Comparison of ENCODE assay signal across 34 cellular contexts in genomic region chr1:214793708-214794107, GRCh38.
"Had no signal": no experiment of that assay in that cellular context is flagged by ENCODE, and none has a peak within 500 bp of the region (broad histone marks: within the 10 kb centered on the region; RNA-seq: fewer than 3 reads in every experiment).

No MANE protein-coding gene starts in this region.

- H3K27me3 ChIP-seq: ascending aorta, cardiac muscle cell, Peyer's patch had no signal

- H3K4me3 ChIP-seq: ascending aorta, cardiac muscle cell, Peyer's patch had no signal

- ATAC-seq: activated CD8-positive, alpha-beta T cell treated with anti-CD3 and anti-CD28 coated beads for 36 hours; activated T-cell treated with anti-CD3 and anti-CD28 coated beads, Interleukin-2, amount 50 U/mL, for 72 hours; activated T-helper 17 cell treated with anti-CD3 and anti-CD28 coated beads, Interleukin-2, amount 50 U/mL, for 72 hours; PC-3; Right ventricle myocardium inferior; SK-N-SH treated with all-trans-retinoic acid at 6 μM for 48 hours had no signal

- DNase-seq: activated CD4-positive, alpha-beta T cell treated with anti-CD3 and anti-CD28 coated beads for 1 hour; activated CD4-positive, alpha-beta T cell treated with anti-CD3 and anti-CD28 coated beads for 48 hours; activated CD4-positive, CD25-positive, alpha-beta regulatory T cell; activated CD8-positive, alpha-beta T cell treated with anti-CD3 and anti-CD28 coated beads for 36 hours; activated effector memory CD4-positive, alpha-beta T cell treated with anti-CD3 and anti-CD28 coated beads, Interleukin-2, amount 50 U/mL, for 16 hours; activated naive CD4-positive, alpha-beta T cell; activated naive CD4-positive, alpha-beta T cell treated with anti-CD3 and anti-CD28 coated beads, Interleukin-2, amount 50 U/mL, for 16 hours; activated naive CD8-positive, alpha-beta T cell treated with anti-CD3 and anti-CD28 coated beads for 36 hours; activated T-cell treated with anti-CD3 and anti-CD28 coated beads, Interleukin-2, amount 50 U/mL, for 1 hour; activated T-cell treated with anti-CD3 and anti-CD28 coated beads, Interleukin-2, amount 50 U/mL, for 72 hours; amygdala; NCI-H1092; NCI-H1436 treated with DMSO at 0.1 percent for 48 hours; NCI-H1694 treated with DMSO at 0.1 percent for 48 hours; NCI-H2029; NCI-H345; NCI-H524 treated with DMSO at 0.1 percent for 48 hours; NCI-H748 treated with DMSO at 0.1 percent for 48 hours; NK-92 treated with Interleukin-12 subunit alpha and Interleukin-12 subunit beta, amount 100 ng/mL, for 24 hours; PC-3; Peyer's patch; SIG-M5; SW 1271; T-helper 1 cell; T-helper 2 cell; T-helper 9 cell; WERI-Rb-1 had no signal

- H3K27ac ChIP-seq: ascending aorta, cardiac muscle cell, KMS-11, Peyer's patch, RWPE1, WERI-Rb-1 had no signal

- H3K4me3 Mint-ChIP-seq: activated CD8-positive, alpha-beta T cell treated with anti-CD3 and anti-CD28 coated beads for 36 hours; activated naive CD8-positive, alpha-beta T cell treated with anti-CD3 and anti-CD28 coated beads for 36 hours; activated T-cell treated with anti-CD3 and anti-CD28 coated beads, Interleukin-2, amount 50 U/mL, for 72 hours; activated T-helper 17 cell treated with anti-CD3 and anti-CD28 coated beads, Interleukin-2, amount 50 U/mL, for 72 hours had no signal

- H3K9ac ChIP-seq: KMS-11 had no signal

- H3K36me3 Mint-ChIP-seq: activated naive CD8-positive, alpha-beta T cell treated with anti-CD3 and anti-CD28 coated beads for 36 hours had no signal

- H3K9me3 ChIP-seq: ascending aorta, Peyer's patch had no signal

- H3K4me1 ChIP-seq: ascending aorta, Peyer's patch had no signal

- H3K9me3 Mint-ChIP-seq: activated CD8-positive, alpha-beta T cell treated with anti-CD3 and anti-CD28 coated beads for 36 hours; activated naive CD8-positive, alpha-beta T cell treated with anti-CD3 and anti-CD28 coated beads for 36 hours; activated T-cell treated with anti-CD3 and anti-CD28 coated beads, Interleukin-2, amount 50 U/mL, for 72 hours; activated T-helper 17 cell treated with anti-CD3 and anti-CD28 coated beads, Interleukin-2, amount 50 U/mL, for 72 hours had no signal

- H3K4me2 ChIP-seq: KMS-11 had no signal

- H3K27me3 Mint-ChIP-seq: activated CD8-positive, alpha-beta T cell treated with anti-CD3 and anti-CD28 coated beads for 36 hours; activated naive CD8-positive, alpha-beta T cell treated with anti-CD3 and anti-CD28 coated beads for 36 hours; activated T-helper 17 cell treated with anti-CD3 and anti-CD28 coated beads, Interleukin-2, amount 50 U/mL, for 72 hours had no signal

- H3K4me1 Mint-ChIP-seq: activated naive CD8-positive, alpha-beta T cell treated with anti-CD3 and anti-CD28 coated beads for 36 hours; activated T-helper 17 cell treated with anti-CD3 and anti-CD28 coated beads, Interleukin-2, amount 50 U/mL, for 72 hours had no signal

- H3K27ac Mint-ChIP-seq: activated CD8-positive, alpha-beta T cell treated with anti-CD3 and anti-CD28 coated beads for 36 hours; activated naive CD8-positive, alpha-beta T cell treated with anti-CD3 and anti-CD28 coated beads for 36 hours; activated T-cell treated with anti-CD3 and anti-CD28 coated beads, Interleukin-2, amount 50 U/mL, for 72 hours; activated T-helper 17 cell treated with anti-CD3 and anti-CD28 coated beads, Interleukin-2, amount 50 U/mL, for 72 hours had no signal

- H3K36me3 ChIP-seq: ascending aorta, cardiac muscle cell, Peyer's patch, WERI-Rb-1 had no signal
